ENCODE assay signal across 9 cellular contexts in genomic region chr6:18242062-18242851, GRCh38. TPM values are rescaled to one million over a fixed set of nuclear protein-coding genes. Genes with fewer than 3 reads are reported as not detected.
DNase-seq lines count a peak whose midpoint lies in the region; ATAC-seq and TF ChIP-seq lines count a peak whose summit lies in the region.
"Had no signal": no experiment of that assay in that cellular context is flagged by ENCODE, and none has a peak within 500 bp of the region (broad histone marks: within the 10 kb centered on the region; RNA-seq: fewer than 3 reads in every experiment).

No MANE protein-coding gene starts in this region.

- H3K9me3 ChIP-seq in adrenal gland (replicated peaks in 1 of 3) (no peaks in the 10 kb centered on the region), HAP-1 (no peaks in the 10 kb centered on the region), lower lobe of right lung (no peaks in the 10 kb centered on the region)

- in situ Hi-C loops in HAP-1 (cut with MboI; ENCODE audit: low sequenced_read_pairs), result no loop called here

- DNase-seq in AG20443 (ENCODE audit: low spot score) (peak; percentile 57), HT1080 (ENCODE audit: low read depth) (peak; percentile 85), adrenal gland (peak; percentile 51 to 86 (median 82)), kidney glomerular epithelial cell (lab: John Stamatoyannopoulos, UW) (peak; percentile 60), HAP-1 (ENCODE audit: low spot score in 2 of 2) (no peak), lower lobe of right lung (no peak), NCI-H1417 treated with DMSO at 0.1 percent for 48 hours (lab: John Stamatoyannopoulos, UW) (no peak), NCI-H69 (lab: John Stamatoyannopoulos, UW) (no peak)

- H3K4me1 ChIP-seq in adrenal gland (replicated peaks in 1 of 2) (peaks cover 8 to 13% of the 10 kb centered on the region in 2 donors), HAP-1 (peaks cover 24% of the 10 kb centered on the region), lower lobe of right lung (no peaks in the 10 kb centered on the region)

- H3K36me3 ChIP-seq in adrenal gland (replicated peaks in 1 of 2) (peaks cover 0 to 20% of the 10 kb centered on the region in 2 donors), HAP-1 (replicated peaks) (peaks cover 83% of the 10 kb centered on the region), lower lobe of right lung (peaks cover 76% of the 10 kb centered on the region)

- no peak for ATAC-seq in lower lobe of right lung

- no peaks in the 10 kb centered on the region for H3K27me3 ChIP-seq in adrenal gland
- no peaks in the 10 kb centered on the region for H3K27me3 ChIP-seq in HAP-1 (ENCODE audit: low read depth)
- H3K27me3 ChIP-seq in lower lobe of right lung (ENCODE audit: low read depth), result no peaks in the 10 kb centered on the region
- H3K27me3 ChIP-seq: cardiac muscle cell had no signal

- intact Hi-C loops in adrenal gland (cut with DNase I) (no loop called here), lower lobe of right lung (cut with DNase I) (no loop called here)

- TF ChIP-seq POLR2A in adrenal gland (IDR thresholded peaks at IDR 0.05), result no peak

- H3K4me3 ChIP-seq in adrenal gland (no peak overlapping the region), HAP-1 (no peak overlapping the region), lower lobe of right lung (no peak overlapping the region)
- H3K4me3 ChIP-seq: cardiac muscle cell had no signal

- TF ChIP-seq CTCF in adrenal gland (IDR thresholded peaks at IDR 0.05), result no peak
- no peak for TF ChIP-seq CTCF in lower lobe of right lung (IDR thresholded peaks at IDR 0.05)

- peak overlapping the region in 4 of 5 donors; percentile 15 to 76 (median 64) for H3K27ac ChIP-seq in adrenal gland
- no peak overlapping the region for H3K27ac ChIP-seq in lower lobe of right lung
- H3K27ac ChIP-seq: cardiac muscle cell had no signal

- WGBS in adrenal gland, 4 donors, result 76 to 88% (median 84%) methylated on average over 11 of the region's 11 CpGs

RNA-seq across cellular contexts. Expression of gene DEK, which starts 22.1 kb away (rescaled TPM):
- 191 and 195 TPM in 2 replicates for total RNA-seq in HT1080 (2014; rRNA removed; shearing (Covaris generic))
- polyA plus RNA-seq in HT1080 (2015; cell fraction: cytosol; rRNA removed), result 166 and 198 TPM in 2 replicates
- polyA plus RNA-seq in HT1080 (2015; cell fraction: nucleus; rRNA removed), result 99.1 and 104 TPM in 2 replicates
- 10 to 100 TPM; 56.7 to 87.5 (median 61.3) TPM for total RNA-seq in adrenal gland
- 10 to 100 TPM; 15.7 to 67.1 (median 25.9) TPM for polyA plus RNA-seq in adrenal gland
- 78.5 TPM for total RNA-seq in lower lobe of right lung

Comparison
In these comparisons a context has a peak if more than half of its experiments do, and no peak if none do; other contexts are left out.
1. DNase-seq: peak in AG20443 (single experiment), HT1080 (single experiment), adrenal gland (7 of 7) and kidney glomerular epithelial cell (single experiment); none in HAP-1 (0 of 2), lower lobe of right lung (single experiment), NCI-H1417 treated with DMSO at 0.1 percent for 48 hours (single experiment) and NCI-H69 (single experiment).